3 cellular contexts compared by ENCODE assay signal in genomic region chr18:52427521-52428175, GRCh38.
"Had no signal": no experiment of that assay in that cellular context is flagged by ENCODE, and none has a peak within 500 bp of the region (broad histone marks: within the 10 kb centered on the region; RNA-seq: fewer than 3 reads in every experiment).

No MANE protein-coding gene starts in this region.

- DNase-seq: GDM1, GF-D8 had no signal

- H3K4me3 ChIP-seq: GM12878 had no signal
